Comparison of ENCODE assay signal across 2 cellular contexts in the genomic region with DNA sequence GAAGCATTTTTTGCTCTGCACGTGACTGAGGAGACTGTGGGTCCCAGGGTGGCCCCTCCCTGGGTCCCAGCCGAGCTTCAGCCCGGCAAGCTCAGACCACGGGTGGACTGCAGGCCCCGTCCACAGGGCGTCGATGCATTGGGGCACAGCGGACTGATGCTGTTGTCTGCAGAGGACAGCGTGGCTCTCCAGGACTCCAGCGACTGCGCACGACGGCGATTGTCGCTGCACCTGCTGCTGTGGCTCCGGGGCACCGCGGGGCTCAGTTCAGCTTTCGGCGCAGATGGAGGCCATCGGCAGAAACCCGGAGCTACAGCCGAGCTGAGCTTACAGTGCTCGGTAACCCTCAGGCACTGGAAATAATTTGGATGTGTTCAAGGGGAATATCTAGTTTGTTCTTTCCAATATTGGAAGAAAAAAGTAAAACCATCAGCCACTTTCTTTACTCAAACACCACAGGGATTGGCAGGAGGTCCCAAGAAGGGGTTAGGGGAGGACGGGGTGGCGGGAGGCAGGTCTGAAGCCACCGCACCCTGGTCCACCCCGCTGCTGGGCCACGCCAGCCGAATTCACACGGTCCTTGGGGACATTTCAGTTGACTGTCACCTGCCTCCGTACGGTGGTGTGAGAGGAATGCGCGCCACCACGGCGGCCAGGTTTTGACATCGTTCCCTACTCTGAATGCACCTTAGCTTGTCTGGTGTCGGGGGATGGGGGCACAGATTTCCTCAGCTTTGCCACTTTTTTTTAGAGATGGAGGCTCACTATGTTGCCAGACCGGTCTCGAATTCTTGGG.
TF ChIP-seq lines count a peak whose summit lies in the region.

No MANE protein-coding gene starts in this region.

TF ChIP-seq in K562, 482 proteins besides CTCF, POLR2A, EP300 and RAD21:
- no peak for TF ChIP-seq KHSRP (IDR thresholded peaks at IDR 0.05)
- TF ChIP-seq POLR2G (IDR thresholded peaks at IDR 0.05; ENCODE audit: low read depth, low read length), result peak; percentile 35; the same call in 1 of the 2 replicates

TF ChIP-seq in HepG2, 621 proteins besides CTCF, POLR2A, EP300 and RAD21:
- no peak for TF ChIP-seq SNAPC4 (CRISPR knock-in tag; IDR thresholded peaks at IDR 0.05)
- peak; percentile 42 for TF ChIP-seq AGO2 (optimal IDR thresholded peaks at IDR 0.05; ENCODE audit: low read depth, low read length)
- no peak for TF ChIP-seq TOPORS (CRISPR knock-in tag; IDR thresholded peaks at IDR 0.05)
